ENCODE assay signal across 16 cellular contexts in the genomic region with DNA sequence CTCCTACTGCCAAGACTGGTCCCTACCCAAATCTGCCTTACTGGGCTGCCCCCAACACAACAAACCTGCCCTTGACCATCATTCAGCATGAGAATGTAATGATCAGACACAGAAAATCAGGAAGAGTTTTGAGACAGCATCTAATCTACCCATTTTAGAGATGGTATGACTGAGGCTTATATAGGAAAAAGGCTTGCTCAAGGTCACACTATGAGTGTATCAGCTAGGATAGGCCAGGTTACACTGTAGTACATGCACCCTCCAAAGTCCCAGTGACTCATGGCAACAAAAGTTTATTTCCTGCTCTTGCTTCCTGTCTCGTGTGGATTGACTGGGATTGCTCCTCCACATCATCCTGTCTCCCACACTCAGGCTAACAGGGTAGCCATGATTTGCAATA. TPM values are rescaled to one million over a fixed set of nuclear protein-coding genes. Genes with fewer than 3 reads are reported as not detected.
DNase-seq lines count a peak whose midpoint lies in the region; ATAC-seq, FAIRE-seq and TF ChIP-seq lines count a peak whose summit lies in the region.
"Had no signal": no experiment of that assay in that cellular context is flagged by ENCODE, and none has a peak within 500 bp of the region (broad histone marks: within the 10 kb centered on the region; RNA-seq: fewer than 3 reads in every experiment).

No MANE protein-coding gene starts in this region.

- H4K20me1 ChIP-seq in HepG2 (ENCODE audit: insufficient read depth, low read length): no peaks in the 10 kb centered on the region

- intact Hi-C loops in HepG2 (cut with micrococcal nuclease; ENCODE audit: unreplicated experiment): no loop called here

- in situ Hi-C loops in HepG2 (cut with HindIII; ENCODE audit: extremely low pct_ligation_motif_present, low pct_unique_long_range_greater_than_20kb): no loop called here

- TF ChIP-seq RAD21 in HepG2 (CRISPR knock-in tag; IDR thresholded peaks at IDR 0.05): no peak

- no peak overlapping the region for H3K4me2 ChIP-seq in HepG2 (ENCODE audit: low read depth, low read length)

- no peak for TF ChIP-seq EP300 in HepG2 (IDR thresholded peaks at IDR 0.05; ENCODE audit: low read depth in 2 of 2, low read length in 2 of 2)
- TF ChIP-seq EP300 in HepG2 (CRISPR knock-in tag; IDR thresholded peaks at IDR 0.05; ENCODE audit: borderline replicate concordance): no peak

- peaks cover 15% of the 10 kb centered on the region for H3K4me1 ChIP-seq in HepG2 (ENCODE audit: insufficient read depth, low read length)
- H3K4me1 ChIP-seq: esophagus muscularis mucosa, suprapubic skin had no signal

- BruUV-seq in HepG2 (replicated peaks; lab: Mats Ljungman, UMichigan): no TSS peak

- WGBS in HepG2 (ENCODE audit: low lambda C conversion rate): 14% methylated on average over 1 of the region's 1 CpG

- CTCF ChIA-PET in HepG2 (lab: Yijun Ruan, JAX; ENCODE audit: low intra/inter-chr PET ratio, low total read pairs): no interaction called here

- no peak for FAIRE-seq in HepG2 (lab: Jason Lieb, UNC)

- no peaks in the 10 kb centered on the region for H3K9me3 ChIP-seq in HepG2 (ENCODE audit: low read length)
- H3K9me3 ChIP-seq: esophagus muscularis mucosa, spleen, suprapubic skin had no signal

- no peak overlapping the region for H2AFZ ChIP-seq in HepG2 (ENCODE audit: low read length)

- no peak overlapping the region for H3K27ac ChIP-seq in HepG2 (ENCODE audit: extremely low read length, insufficient read depth, low read length)
- H3K27ac ChIP-seq: esophagus muscularis mucosa, suprapubic skin had no signal

- POLR2A ChIA-PET in HepG2 (lab: Yijun Ruan, JAX): no interaction called here

- TF ChIP-seq CTCF in HepG2 (CRISPR knock-in tag; IDR thresholded peaks at IDR 0.05): no peak

- no peaks in the 10 kb centered on the region for H3K79me2 ChIP-seq in HepG2 (ENCODE audit: insufficient read depth, low read length)

- peak; percentile 27 for DNase-seq in Daoy (ENCODE audit: low read depth)
- DNase-seq in LHCN-M2 (ENCODE audit: low read depth): peak; percentile 50
- DNase-seq in amniotic epithelial cell (ENCODE audit: low read depth): peak; percentile 43
- no peak for DNase-seq in HepG2 (ENCODE audit: low spot score)
- no peak for DNase-seq in putamen (ENCODE audit: low spot score)
- DNase-seq in stimulated activated CD4-positive, alpha-beta T cell treated with anti-CD3 and anti-CD28 coated beads, Interleukin-4, amount 100 ng/mL, for 1 hour: no peak
- DNase-seq: activated T-cell treated with anti-CD3 and anti-CD28 coated beads, Interleukin-2, amount 50 U/mL, for 48 hours; central memory CD4-positive, alpha-beta T cell; H9; NCI-H1048; NK-92 treated with Interleukin-12 subunit alpha and Interleukin-12 subunit beta, amount 100 ng/mL, for 24 hours; spleen had no signal

- 0 out of 5 replicates have a peak, but pooled peaks cover 0 to 2% of the 10 kb centered on the region in 2 experiments for H3K27me3 ChIP-seq in HepG2 (ENCODE audit: control insufficient read depth in 1 of 2, insufficient read depth in 2 of 2, low read length in 2 of 2)
- H3K27me3 ChIP-seq: esophagus muscularis mucosa, spleen, suprapubic skin had no signal

- no peak overlapping the region for H3K4me3 ChIP-seq in HepG2 (replicated peaks in 1 of 3; ENCODE audit: insufficient read depth in 1 of 3, low read depth in 2 of 3, low read length in 3 of 3)
- H3K4me3 ChIP-seq: esophagus muscularis mucosa, spleen, suprapubic skin had no signal

- no peak for TF ChIP-seq POLR2A in HepG2 (IDR thresholded peaks at IDR 0.05; ENCODE audit: insufficient read depth in 1 of 2, low read depth in 2 of 2, low read length in 2 of 2)

- ATAC-seq in HepG2 (no peak), HG02588 (IDR thresholded peaks at IDR 0.05; ENCODE audit: unreplicated experiment) (no peak)

- H3K9ac ChIP-seq in HepG2 (ENCODE audit: insufficient read depth, low read depth, low read length): no peak overlapping the region

- no peaks in the 10 kb centered on the region for H3K36me3 ChIP-seq in HepG2 (replicated peaks in 1 of 2; ENCODE audit: control insufficient read depth in 1 of 2, insufficient read depth in 2 of 2, low read length in 2 of 2)

TF ChIP-seq in HepG2, 621 proteins besides CTCF, POLR2A, EP300 and RAD21:
- TF ChIP-seq ZNF761 (CRISPR knock-in tag; conservative IDR thresholded peaks at IDR 0.05) (no peak), SRY (CRISPR knock-in tag; IDR thresholded peaks at IDR 0.05) (no peak), ZNF776 (CRISPR knock-in tag; IDR thresholded peaks at IDR 0.05) (no peak), ZMYM3 (CRISPR knock-in tag; IDR thresholded peaks at IDR 0.05) (peak; percentile 50; the same call in 1 of the 2 replicates), ZNF629 (CRISPR knock-in tag; conservative IDR thresholded peaks at IDR 0.05) (peak; percentile 91), CHD4 (IDR thresholded peaks at IDR 0.05; ENCODE audit: borderline replicate concordance, low read length) (peak; percentile 47; the same call in 1 of the 2 replicates)

RNA-seq across cellular contexts. Expression of gene NLRC5, which starts 27.9 kb away (rescaled TPM):
- total RNA-seq in Daoy (2014; rRNA removed; shearing (Covaris generic)): 6.5 and 9.0 TPM in 2 replicates
- total RNA-seq in LHCN-M2 (2014; rRNA removed): 12.1 and 22.3 TPM in 2 replicates
- polyA plus RNA-seq in LHCN-M2 (2012): 9.2 TPM
- 3.1 and 6.3 TPM in 2 replicates for total RNA-seq in HepG2 (2016; rRNA removed; fragmentation: Illumina TruSeq; extraction: Trizol)
- 1.8 and 4.8 TPM in 2 replicates for total RNA-seq in HepG2 (2016; cell fraction: cytosol; rRNA removed; fragmentation: Illumina TruSeq; extraction: Trizol; ENCODE audit: low read depth)
- total RNA-seq in HepG2 (2016; cell fraction: insoluble cytoplasmic fraction; rRNA removed; fragmentation: Illumina TruSeq; extraction: Trizol): 3.7 and 4.8 TPM in 2 replicates
- 2.8 and 2.9 TPM in 2 replicates for total RNA-seq in HepG2 (2016; cell fraction: membrane; rRNA removed; fragmentation: Illumina TruSeq; extraction: Trizol)
- 12.6 and 13.0 TPM in 2 replicates for total RNA-seq in HepG2 (2016; cell fraction: nucleus; rRNA removed; fragmentation: Illumina TruSeq; extraction: Trizol)
- polyA plus RNA-seq in HepG2 (2011; rRNA removed): 12.7 and 15.7 TPM in 2 replicates
- polyA plus RNA-seq in HepG2 (2011; cell fraction: cytosol; rRNA removed): 4.5 and 4.8 TPM in 2 replicates
- 114 and 130 TPM in 2 replicates for polyA plus RNA-seq in HepG2 (2011; cell fraction: nucleus; rRNA removed)
- 3.8 and 11.3 TPM in 2 replicates for polyA plus RNA-seq in HepG2 (2012)
- polyA plus RNA-seq in HepG2 (2016; cell fraction: cytosol; fragmentation: Illumina TruSeq; extraction: Trizol; ENCODE audit: low read depth): 0.85 and 0.96 TPM in 2 replicates
- polyA plus RNA-seq in HepG2 (2016; cell fraction: insoluble cytoplasmic fraction; fragmentation: Illumina TruSeq; extraction: Trizol; ENCODE audit: low read depth): 3.1 and 3.4 TPM in 2 replicates
- polyA plus RNA-seq in HepG2 (2016; cell fraction: membrane; fragmentation: Illumina TruSeq; extraction: Trizol; ENCODE audit: low read depth): 2.0 and 2.8 TPM in 2 replicates
- 16.8 and 24.4 TPM in 2 replicates for polyA plus RNA-seq in HepG2 (2016; cell fraction: nucleus; fragmentation: Illumina TruSeq; extraction: Trizol; ENCODE audit: insufficient read depth, low read depth)
- polyA minus RNA-seq in HepG2 (2011; rRNA and poly(A)+ RNA removed; ENCODE audit: low replicate concordance): 21.4 and 102 TPM in 2 replicates
- polyA minus RNA-seq in HepG2 (2011; cell fraction: cytosol; rRNA and poly(A)+ RNA removed): 4.4 and 4.9 TPM in 2 replicates
- 33.9 and 46.2 TPM in 2 replicates for polyA minus RNA-seq in HepG2 (2011; cell fraction: nucleus; rRNA and poly(A)+ RNA removed)

RNA-seq across cellular contexts. Expression of gene CETP, which starts 55.5 kb away (rescaled TPM):
- total RNA-seq in Daoy (2014; rRNA removed; shearing (Covaris generic)): not detected in 2 replicates
- total RNA-seq in LHCN-M2 (2014; rRNA removed) (not detected in 2 replicates), HepG2 (2016; rRNA removed; fragmentation: Illumina TruSeq; extraction: Trizol) (0.31 TPM in 1 of 2 replicates, not detected in the other)
- 0.07 TPM for polyA plus RNA-seq in LHCN-M2 (2012)
- not detected in 2 replicates for total RNA-seq in HepG2 (2016; cell fraction: cytosol; rRNA removed; fragmentation: Illumina TruSeq; extraction: Trizol; ENCODE audit: low read depth)
- total RNA-seq in HepG2 (2016; cell fraction: insoluble cytoplasmic fraction; rRNA removed; fragmentation: Illumina TruSeq; extraction: Trizol): 0.17 TPM in 1 of 2 replicates, not detected in the other
- total RNA-seq in HepG2 (2016; cell fraction: membrane; rRNA removed; fragmentation: Illumina TruSeq; extraction: Trizol): 0.14 and 0.25 TPM in 2 replicates
- total RNA-seq in HepG2 (2016; cell fraction: nucleus; rRNA removed; fragmentation: Illumina TruSeq; extraction: Trizol): 0.28 TPM in 2 replicates
- polyA plus RNA-seq in HepG2 (2011; rRNA removed): 9.8 and 15.7 TPM in 2 replicates
- polyA plus RNA-seq in HepG2 (2011; cell fraction: cytosol; rRNA removed): 7.5 and 11.8 TPM in 2 replicates
- 8.6 and 9.0 TPM in 2 replicates for polyA plus RNA-seq in HepG2 (2011; cell fraction: nucleus; rRNA removed)
- 1.5 and 3.1 TPM in 2 replicates for polyA plus RNA-seq in HepG2 (2012)
- 0.25 and 0.33 TPM in 2 replicates for polyA plus RNA-seq in HepG2 (2016; cell fraction: cytosol; fragmentation: Illumina TruSeq; extraction: Trizol; ENCODE audit: low read depth)
- polyA plus RNA-seq in HepG2 (2016; cell fraction: insoluble cytoplasmic fraction; fragmentation: Illumina TruSeq; extraction: Trizol; ENCODE audit: low read depth): 0.32 and 0.36 TPM in 2 replicates
- polyA plus RNA-seq in HepG2 (2016; cell fraction: membrane; fragmentation: Illumina TruSeq; extraction: Trizol; ENCODE audit: low read depth): 0.11 and 0.17 TPM in 2 replicates
- 0.56 and 0.62 TPM in 2 replicates for polyA plus RNA-seq in HepG2 (2016; cell fraction: nucleus; fragmentation: Illumina TruSeq; extraction: Trizol; ENCODE audit: insufficient read depth, low read depth)
- polyA minus RNA-seq in HepG2 (2011; rRNA and poly(A)+ RNA removed; ENCODE audit: low replicate concordance): 0.07 and 7.1 TPM in 2 replicates
- 2.1 and 4.2 TPM in 2 replicates for polyA minus RNA-seq in HepG2 (2011; cell fraction: cytosol; rRNA and poly(A)+ RNA removed)
- 1.5 and 2.5 TPM in 2 replicates for polyA minus RNA-seq in HepG2 (2011; cell fraction: nucleus; rRNA and poly(A)+ RNA removed)
- total RNA-seq: H9, SK-MEL-5 had no signal

Comparison
In these comparisons a context has a peak if more than half of its experiments do, and no peak if none do; other contexts are left out.
1. DNase-seq: peak in Daoy (single experiment), LHCN-M2 (single experiment) and amniotic epithelial cell (single experiment); none in HepG2 (single experiment), putamen (single experiment) and stimulated activated CD4-positive, alpha-beta T cell treated with anti-CD3 and anti-CD28 coated beads, Interleukin-4, amount 100 ng/mL, for 1 hour (single experiment).